Comparison of ENCODE assay signal across 8 cellular contexts in genomic region chr1:27523666-27524020, GRCh38. TPM values are rescaled to one million over a fixed set of nuclear protein-coding genes. Genes with fewer than 3 reads are reported as not detected.
DNase-seq lines count a peak whose midpoint lies in the region; ATAC-seq and TF ChIP-seq lines count a peak whose summit lies in the region.

No MANE protein-coding gene starts in this region.

- POLR2A ChIA-PET in MCF 10A (lab: Yijun Ruan, JAX): interaction anchor here (0.7 to 7.2 kb wide), 8 partner anchors 14 to 81 kb away, joined by 3 to 78 read pairs (median 4); partner anchors contain the start of genes AHDC1 and WASF2
- POLR2A ChIA-PET in naive thymus-derived CD8-positive, alpha-beta T cell (lab: Charles Lee): interaction anchor here (0.6 to 10.8 kb wide), 17 partner anchors 10 to 182 kb away, joined by 3 to 144 read pairs (median 6); partner anchors contain the start of genes AHDC1, SYTL1 and WASF2

- no peaks in the 10 kb centered on the region for H3K27me3 Mint-ChIP-seq in MCF 10A (ENCODE audit: insufficient read depth, unreplicated experiment)
- H3K27me3 Mint-ChIP-seq in naive thymus-derived CD8-positive, alpha-beta T cell: no peaks in the 10 kb centered on the region

- H3K4me1 Mint-ChIP-seq in MCF 10A (ENCODE audit: insufficient read depth, unreplicated experiment): peaks cover 71% of the 10 kb centered on the region
- peaks cover 53 to 88% (median 83%) of the 10 kb centered on the region in 4 donors for H3K4me1 Mint-ChIP-seq in naive thymus-derived CD8-positive, alpha-beta T cell

- H3K4me3 Mint-ChIP-seq in MCF 10A (ENCODE audit: unreplicated experiment): peak overlapping the region; percentile 66
- H3K4me3 Mint-ChIP-seq in naive thymus-derived CD8-positive, alpha-beta T cell: peak overlapping the region; percentile 91 to 99 (median 96)

- H3K4me1 ChIP-seq in left ventricle myocardium inferior (peaks cover 98% of the 10 kb centered on the region), upper lobe of right lung (peaks cover 80% of the 10 kb centered on the region), BE2C (peaks cover 9% of the 10 kb centered on the region)

- DNase-seq in left ventricle myocardium inferior (no peak), left cardiac atrium (no peak), MCF 10A (ENCODE audit: unreplicated experiment) (no peak), upper lobe of right lung (no peak), DMS53 treated with DMSO at 0.1 percent for 48 hours (lab: John Stamatoyannopoulos, UW; ENCODE audit: unreplicated experiment) (no peak), BE2C (no peak)
- peak in 1 of 10 donors; percentile 14 for DNase-seq in naive thymus-derived CD8-positive, alpha-beta T cell

- H3K9me3 ChIP-seq in left ventricle myocardium inferior (replicated peaks) (no peaks in the 10 kb centered on the region), upper lobe of right lung (no peaks in the 10 kb centered on the region), BE2C (no peaks in the 10 kb centered on the region)

- intact Hi-C loops in left ventricle myocardium inferior (cut with micrococcal nuclease) (no loop called here), left cardiac atrium (cut with DNase I) (no loop called here), MCF 10A (cut with micrococcal nuclease) (loop anchor here (2.0 kb wide), 1 partner anchor 33 kb away; no protein-coding TSS in a partner anchor), upper lobe of right lung (cut with DNase I) (no loop called here)

- H3K9me3 Mint-ChIP-seq in MCF 10A (ENCODE audit: unreplicated experiment): no peaks in the 10 kb centered on the region
- H3K9me3 Mint-ChIP-seq in naive thymus-derived CD8-positive, alpha-beta T cell: no peaks in the 10 kb centered on the region

- ATAC-seq in left cardiac atrium (no peak), upper lobe of right lung (no peak), HG03196 (IDR thresholded peaks at IDR 0.05; ENCODE audit: unreplicated experiment) (no peak)
- no peak for ATAC-seq in naive thymus-derived CD8-positive, alpha-beta T cell

- no peak overlapping the region for H3K27ac Mint-ChIP-seq in MCF 10A (ENCODE audit: low read depth, unreplicated experiment)
- H3K27ac Mint-ChIP-seq in naive thymus-derived CD8-positive, alpha-beta T cell: peak overlapping the region; percentile 94 to 99 (median 98)

- TF ChIP-seq CTCF in left ventricle myocardium inferior (IDR thresholded peaks at IDR 0.05; ENCODE audit: borderline replicate concordance) (no peak), MCF 10A (IDR thresholded peaks at IDR 0.05; ENCODE audit: unreplicated experiment) (no peak), upper lobe of right lung (IDR thresholded peaks at IDR 0.05) (no peak), BE2C (IDR thresholded peaks at IDR 0.05; ENCODE audit: low read depth, low read length) (no peak)

- H3K27me3 ChIP-seq in left ventricle myocardium inferior (ENCODE audit: low read depth): no peaks in the 10 kb centered on the region
- H3K27me3 ChIP-seq in upper lobe of right lung: no peaks in the 10 kb centered on the region
- no peaks in the 10 kb centered on the region for H3K27me3 ChIP-seq in BE2C

- no TSS peak for BruUV-seq in MCF 10A (replicated peaks; lab: Mats Ljungman, UMichigan)

- CTCF ChIA-PET in MCF 10A (lab: Yijun Ruan, JAX): interaction anchor here (0.8 to 1.1 kb wide), 4 partner anchors 33 to 227 kb away, joined by 3 to 4 read pairs (median 3); no protein-coding TSS in a partner anchor

- H3K4me3 ChIP-seq in left ventricle myocardium inferior (no peak overlapping the region), upper lobe of right lung (no peak overlapping the region), BE2C (ENCODE audit: low read depth, low read length) (no peak overlapping the region)

- peak overlapping the region; percentile 94 for H3K27ac ChIP-seq in left ventricle myocardium inferior (replicated peaks)
- H3K27ac ChIP-seq in upper lobe of right lung: peak overlapping the region; percentile 75

- H3K36me3 ChIP-seq in left ventricle myocardium inferior (no peaks in the 10 kb centered on the region), upper lobe of right lung (no peaks in the 10 kb centered on the region), BE2C (no peaks in the 10 kb centered on the region)

- H3K36me3 Mint-ChIP-seq in MCF 10A (ENCODE audit: insufficient read depth, unreplicated experiment): no peaks in the 10 kb centered on the region
- H3K36me3 Mint-ChIP-seq in naive thymus-derived CD8-positive, alpha-beta T cell: no peaks in the 10 kb centered on the region

RNA-seq across cellular contexts. Expression of gene WASF2, which starts 33.7 kb away (rescaled TPM):
- total RNA-seq in left ventricle myocardium inferior (51.2 TPM), left cardiac atrium (10 to 100 TPM; 71.8 to 77.4 TPM), MCF 10A (2022) (131 and 154 TPM in 2 replicates), upper lobe of right lung (156 TPM)
- 100 to 1,000 TPM; 183 to 185 TPM for total RNA-seq in naive thymus-derived CD8-positive, alpha-beta T cell
- 10 to 100 TPM; 54.8 to 68.9 (median 68.5) TPM for polyA plus RNA-seq in naive thymus-derived CD8-positive, alpha-beta T cell
- 23.6 TPM for polyA plus RNA-seq in BE2C (2012; ENCODE audit: insufficient read depth, insufficient read length, low read depth)
